ENCODE assay signal across 9 cellular contexts in the genomic region with DNA sequence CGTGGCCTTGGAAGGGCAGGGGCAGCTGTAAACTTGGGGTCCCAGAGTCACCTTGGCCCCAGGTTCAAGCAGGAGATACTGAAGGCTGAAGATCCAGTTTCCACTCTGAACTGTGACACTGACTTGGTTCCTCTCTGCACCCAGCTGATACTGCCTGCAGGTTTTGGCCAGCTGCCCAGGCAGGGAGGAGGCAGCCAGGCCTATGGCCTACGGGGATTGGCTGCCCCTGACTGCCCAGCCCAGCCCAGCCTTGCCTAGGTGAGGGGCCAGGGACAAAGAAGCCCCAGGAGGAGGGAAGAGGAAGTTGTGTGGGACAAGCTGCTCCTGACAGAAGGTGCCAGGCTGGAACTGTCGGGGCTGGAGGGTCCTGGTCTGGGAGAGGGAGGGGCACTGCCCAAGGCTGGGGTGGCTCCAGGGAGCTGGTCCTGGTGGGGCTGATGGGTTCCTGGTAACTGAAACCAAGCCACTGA. TPM values are rescaled to one million over a fixed set of nuclear protein-coding genes. Genes with fewer than 3 reads are reported as not detected.
DNase-seq lines count a peak whose midpoint lies in the region; ATAC-seq and TF ChIP-seq lines count a peak whose summit lies in the region.
"Had no signal": no experiment of that assay in that cellular context is flagged by ENCODE, and none has a peak within 500 bp of the region (broad histone marks: within the 10 kb centered on the region; RNA-seq: fewer than 3 reads in every experiment).

No MANE protein-coding gene starts in this region.

- H3K27ac ChIP-seq in H9 (ENCODE audit: insufficient read length, low read depth, low read length) (no peak overlapping the region), adrenal gland (no peak overlapping the region)

- no peak for ATAC-seq in GM21576 (IDR thresholded peaks at IDR 0.05; ENCODE audit: unreplicated experiment)

- no peak overlapping the region for H4K5ac ChIP-seq in H9 (ENCODE audit: insufficient read length, low read depth, low read length)

- H3K36me3 Mint-ChIP-seq in H9 (ENCODE audit: insufficient read depth in 1 of 3, low read depth in 3 of 3) (peaks cover 2 to 18% (median 10%) of the 10 kb centered on the region in 3 experiments; a peak in 5 of 7 replicates), HFFc6 (ENCODE audit: low read depth) (no peaks in the 10 kb centered on the region), immature natural killer cell (no peaks in the 10 kb centered on the region)

- no peak overlapping the region for H3K23ac ChIP-seq in H9 (ENCODE audit: insufficient read length, low read depth, low read length)

- H3K9me3 Mint-ChIP-seq in H9 (peaks cover 54 to 91% of the 10 kb centered on the region in 2 experiments), HFFc6 (no peaks in the 10 kb centered on the region), immature natural killer cell (no peaks in the 10 kb centered on the region)

- H3K9ac ChIP-seq in H9 (ENCODE audit: extremely low read depth, insufficient read length, low read length), result no peak overlapping the region

- no CpG with 5 or more reads among the region's 3 CpGs for WGBS in H9 (ENCODE audit: extremely low coverage, insufficient read length, low lambda C conversion rate)
- 14 to 42% (median 20%) methylated on average over 2 to 3 of the region's 3 CpGs for WGBS in adrenal gland, 4 donors

- H3K4me2 ChIP-seq in H9 (ENCODE audit: insufficient read depth, insufficient read length, low read length), result no peak overlapping the region

- H3K4me3 Mint-ChIP-seq in H9 (no peak overlapping the region), HFFc6 (no peak overlapping the region), immature natural killer cell (no peak overlapping the region)

- H4K91ac ChIP-seq in H9 (ENCODE audit: insufficient read length, low read depth, low read length), result no peak overlapping the region

- no peaks in the 10 kb centered on the region for H3K4me1 ChIP-seq in H9 (ENCODE audit: insufficient read depth, low read length)
- H3K4me1 ChIP-seq in adrenal gland (replicated peaks in 1 of 2), result peaks cover 0 to 5% of the 10 kb centered on the region in 2 donors

- H2BK120ac ChIP-seq in H9 (ENCODE audit: low read depth, low read length, poor library complexity, severe bottlenecking), result no peak overlapping the region

- no peak overlapping the region for H3K4me3 ChIP-seq in adrenal gland

- no peaks in the 10 kb centered on the region for H3K79me2 ChIP-seq in H9 (ENCODE audit: insufficient read depth, low read length)

- H2BK5ac ChIP-seq in H9 (ENCODE audit: insufficient read length, low read length), result no peak overlapping the region

- no peak for TF ChIP-seq POLR2A in adrenal gland (IDR thresholded peaks at IDR 0.05)

- no peaks in the 10 kb centered on the region for H4K20me1 ChIP-seq in H9 (ENCODE audit: control insufficient read depth, insufficient read depth, insufficient read length)

- no peak overlapping the region for H3T11ph ChIP-seq in H9 (ENCODE audit: low read length)

- H3K9me3 ChIP-seq in H9 (ENCODE audit: control insufficient read depth, low read depth, low read length) (peaks cover 36% of the 10 kb centered on the region), adrenal gland (replicated peaks in 1 of 3) (no peaks in the 10 kb centered on the region)

- no peak overlapping the region for H2BK20ac ChIP-seq in H9 (ENCODE audit: low read depth, low read length, poor library complexity, severe bottlenecking)

- no peak overlapping the region for H2AK5ac ChIP-seq in H9 (ENCODE audit: insufficient read length, low read length)

- no peak overlapping the region for H2BK12ac ChIP-seq in H9 (ENCODE audit: insufficient read length, low read depth, low read length)

- H2BK15ac ChIP-seq in H9 (ENCODE audit: low read depth, low read length), result no peak overlapping the region

- H3K56ac ChIP-seq in H9 (ENCODE audit: insufficient read length, low read depth, low read length), result no peak overlapping the region

- TF ChIP-seq CTCF in H9 (conservative IDR thresholded peaks at IDR 0.05), result no peak
- no peak for TF ChIP-seq CTCF in adrenal gland (IDR thresholded peaks at IDR 0.05)
- no peak for TF ChIP-seq CTCF in HFFc6 (IDR thresholded peaks at IDR 0.05)

- H3K4me1 Mint-ChIP-seq in H9 (no peaks in the 10 kb centered on the region), HFFc6 (ENCODE audit: low read depth) (peaks cover 9% of the 10 kb centered on the region), immature natural killer cell (no peaks in the 10 kb centered on the region)

- H3K27me3 ChIP-seq in H9 (ENCODE audit: insufficient read depth, low read length), result no peaks in the 10 kb centered on the region
- no peaks in the 10 kb centered on the region for H3K27me3 ChIP-seq in adrenal gland

- H4K8ac ChIP-seq in H9 (replicated peaks; ENCODE audit: insufficient read length, low read depth, low read length), result no peak overlapping the region

- intact Hi-C loops in adrenal gland (cut with DNase I), result no loop called here

- H3K27ac Mint-ChIP-seq in H9, result no peak overlapping the region
- no peak overlapping the region for H3K27ac Mint-ChIP-seq in HFFc6
- no peak overlapping the region for H3K27ac Mint-ChIP-seq in immature natural killer cell

- no peak overlapping the region for H2AFZ ChIP-seq in H9 (ENCODE audit: low read length)

- DNase-seq in H9 (peak; percentile 48), NCI-H2029 (lab: John Stamatoyannopoulos, UW) (peak; percentile 79), adrenal gland (peak; percentile 56 to 74 (median 62)), myocyte (ENCODE audit: low read depth) (peak; percentile 18), NCI-H526 treated with DMSO at 0.1 percent for 48 hours (lab: John Stamatoyannopoulos, UW) (no peak), HFFc6 (no peak), immature natural killer cell (no peak)

- no peaks in the 10 kb centered on the region for H3K79me1 ChIP-seq in H9 (ENCODE audit: insufficient read depth, low read depth, low read length, poor library complexity, severe bottlenecking)

- H3K36me3 ChIP-seq in adrenal gland (replicated peaks in 1 of 2), result no peaks in the 10 kb centered on the region

- H3K14ac ChIP-seq in H9 (ENCODE audit: insufficient read depth, low read length), result no peak overlapping the region

- H3K4ac ChIP-seq in H9 (ENCODE audit: low read depth, low read length), result no peak overlapping the region

- no peak overlapping the region for H3K18ac ChIP-seq in H9 (ENCODE audit: insufficient read length, low read depth, low read length)

- no peaks in the 10 kb centered on the region for H3K23me2 ChIP-seq in H9 (ENCODE audit: insufficient read length, low read depth, low read length, poor library complexity, severe bottlenecking)

- peaks cover 3% of the 10 kb centered on the region for H3K27me3 Mint-ChIP-seq in H9 (ENCODE audit: low read depth)
- peaks cover 25% of the 10 kb centered on the region for H3K27me3 Mint-ChIP-seq in HFFc6 (ENCODE audit: insufficient read depth)
- peaks cover 2 to 19% (median 5%) of the 10 kb centered on the region in 3 donors for H3K27me3 Mint-ChIP-seq in immature natural killer cell (ENCODE audit: low read depth in 3 of 3)

RNA-seq across cellular contexts. Expression of gene CYP4F8, which starts 51.7 kb away (rescaled TPM):
- total RNA-seq in H9 (2021) (not detected in 2 replicates), adrenal gland (not detected), myocyte (not detected in 2 replicates)
- polyA plus RNA-seq in adrenal gland (not detected), immature natural killer cell (not detected)
- not detected for polyA plus RNA-seq in myocyte (2012)
- total RNA-seq in HFFc6 (2021; fragmentation: NEBNext Ultra II Directional; extraction: Animal tissue kit (Norgen Biotek cat#: 25700)), result not detected
- total RNA-seq: osteoblast had no signal

RNA-seq across cellular contexts. Expression of gene CYP4F22, which starts 55.0 kb away (rescaled TPM):
- not detected in 2 replicates for total RNA-seq in H9 (2021)
- under 1 TPM in 2 of 8 donors, not detected in 6; 0.11 to 0.34 TPM for total RNA-seq in adrenal gland
- polyA plus RNA-seq in adrenal gland, result not detected
- not detected in 2 replicates for total RNA-seq in myocyte
- polyA plus RNA-seq in myocyte (2012), result not detected
- not detected for total RNA-seq in HFFc6 (2021; fragmentation: NEBNext Ultra II Directional; extraction: Animal tissue kit (Norgen Biotek cat#: 25700))
- 1 to 10 TPM in 2 of 3 donors, not detected in 1; 1.3 to 2.7 TPM for polyA plus RNA-seq in immature natural killer cell
- total RNA-seq: osteoblast had no signal

Comparison
In these comparisons a context has a peak if more than half of its experiments do, and no peak if none do; other contexts are left out.
1. DNase-seq: peak in H9 (single experiment), NCI-H2029 (single experiment), adrenal gland (7 of 7) and myocyte (single experiment); none in NCI-H526 treated with DMSO at 0.1 percent for 48 hours (single experiment), HFFc6 (single experiment) and immature natural killer cell (0 of 3).